ENCODE assay signal across 8 cellular contexts in the genomic region with DNA sequence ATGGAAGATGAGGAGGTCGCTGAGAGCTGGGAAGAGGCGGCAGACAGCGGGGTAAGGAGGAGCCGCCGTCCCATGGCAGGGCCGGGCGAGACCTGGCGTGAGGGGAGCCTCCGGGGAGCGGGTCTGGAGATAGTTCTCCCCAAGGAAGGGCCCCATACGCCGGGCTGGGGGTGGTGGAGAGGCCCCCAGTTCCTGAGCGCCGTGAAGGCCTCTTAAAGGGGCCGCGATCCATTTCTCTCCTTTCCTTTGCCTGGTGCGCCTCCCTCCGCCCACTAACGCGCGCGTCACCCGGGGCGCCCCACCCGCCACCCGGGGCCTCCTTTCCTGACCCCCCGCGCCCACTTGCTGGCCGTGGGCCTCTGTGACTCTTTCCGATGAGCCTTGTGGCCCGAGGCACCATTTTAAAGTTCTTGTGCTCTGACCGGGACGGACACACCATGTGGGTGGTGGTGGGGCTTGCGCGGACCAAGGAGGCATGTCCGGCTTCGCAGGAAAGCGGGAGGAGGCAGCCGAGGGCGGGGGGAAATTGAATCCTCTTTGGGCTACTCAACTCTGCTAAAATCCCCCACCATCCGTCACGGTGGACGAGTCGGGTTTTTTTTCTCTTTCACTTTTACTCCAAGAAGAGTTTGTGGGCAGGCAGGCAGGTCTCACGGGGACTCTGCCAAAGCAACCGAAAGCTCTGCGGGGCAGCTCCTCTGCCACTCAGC. TPM values are rescaled to one million over a fixed set of nuclear protein-coding genes. Genes with fewer than 3 reads are reported as not detected.
A peak's percentile ranks its signal among the peaks of the same experiment; 100 is the strongest.
DNase-seq lines count a peak whose midpoint lies in the region; ATAC-seq, FAIRE-seq and TF ChIP-seq lines count a peak whose summit lies in the region.

No MANE protein-coding gene starts in this region.

- RAD21 ChIA-PET in GM12878 (lab: Charles Lee; ENCODE audit: unreplicated experiment) = interaction anchor here (0.7 to 3.2 kb wide), 8 partner anchors 14 to 130 kb away, joined by 3 to 37 read pairs (median 4); no protein-coding TSS in a partner anchor

- H3K4me3 ChIP-seq in GM12864 (ENCODE audit: low read depth, low read length) (peak overlapping the region; percentile 87), HEK293 (ENCODE audit: low read depth, low read length) (peak overlapping the region; percentile 97), GM12878 (peak overlapping the region; percentile 91), iPS-18a (ENCODE audit: low read length) (peak overlapping the region; percentile 89), skeletal muscle satellite cell (ENCODE audit: low read length) (peak overlapping the region; percentile 85)

- peak overlapping the region; percentile 93 for H3K27ac ChIP-seq in HEK293 (ENCODE audit: extremely low read depth, low read depth, low read length)
- H3K27ac ChIP-seq in GM12878 (ENCODE audit: control insufficient read depth, insufficient read depth) = peak overlapping the region; percentile 96
- peak overlapping the region; percentile 70 for H3K27ac ChIP-seq in iPS-18a (ENCODE audit: low read length)

- CTCF ChIA-PET in HEK293 (lab: Yijun Ruan, JAX) (interaction anchor here (1.2 kb wide), 1 partner anchor 253 kb away, joined by 3 read pairs; no protein-coding TSS in a partner anchor), GM12878 (lab: Yijun Ruan, JAX) (interaction anchor here (0.7 to 5.7 kb wide), 3 partner anchors 8 to 20 kb away, joined by 3 to 30 read pairs (median 3); no protein-coding TSS in a partner anchor)

- peak; percentile 79 for ATAC-seq in GM12878

- FAIRE-seq in GM12878 (lab: Jason Lieb, UNC) = peak; percentile 75

- no peaks in the 10 kb centered on the region for H4K20me1 ChIP-seq in GM12878 (ENCODE audit: control insufficient read depth, insufficient read depth)

- DNase-seq in GM12864 (ENCODE audit: low read depth) (peak; percentile 88), NAMALWA (ENCODE audit: low spot score) (peak; percentile 89), T-helper 22 cell (ENCODE audit: low read depth) (peak; percentile 76), GM12878 (ENCODE audit: low read depth, low spot score) (peak; percentile 94), NCI-H1694 treated with DMSO at 0.1 percent for 48 hours (lab: John Stamatoyannopoulos, UW) (no peak)

- H3K79me2 ChIP-seq in GM12878 (ENCODE audit: control insufficient read depth, insufficient read depth, low read length) = peaks cover 49% of the 10 kb centered on the region

- H3K9ac ChIP-seq in GM12878 (ENCODE audit: control insufficient read depth, insufficient read depth, low read length) = peak overlapping the region; percentile 91
- H3K9ac ChIP-seq in iPS-18a (ENCODE audit: low read length) = peak overlapping the region; percentile 94
- peak overlapping the region; percentile 93 for H3K9ac ChIP-seq in skeletal muscle satellite cell (ENCODE audit: low read depth, low read length)

- TF ChIP-seq RAD21 in GM12878 (IDR thresholded peaks at IDR 0.05; ENCODE audit: insufficient read depth, low read depth, low read length) = no peak

- no peak for TF ChIP-seq CTCF in GM12864 (IDR thresholded peaks at IDR 0.05; ENCODE audit: low read depth, low read length, missing control alignments)
- peak; percentile 73; the same call in 1 of the 2 replicates for TF ChIP-seq CTCF in HEK293 (tag by site-specific recombination; IDR thresholded peaks at IDR 0.05)
- TF ChIP-seq CTCF in GM12878 (IDR thresholded peaks at IDR 0.05 in 2 of 3, conservative IDR thresholded peaks at IDR 0.05 in 1 of 3; ENCODE audit: control insufficient read depth in 2 of 3, extremely low read depth in 1 of 3, insufficient read depth in 1 of 3, low read depth in 3 of 3, low read length in 3 of 3) = no peak

- H3K27me3 ChIP-seq in GM12878 (replicated peaks in 1 of 2; ENCODE audit: control insufficient read depth in 2 of 2, insufficient read depth in 2 of 2, low read length in 1 of 2) (no peaks in the 10 kb centered on the region), iPS-18a (ENCODE audit: control insufficient read depth, insufficient read depth, low read length) (peaks cover 6% of the 10 kb centered on the region), skeletal muscle satellite cell (ENCODE audit: control insufficient read depth, insufficient read depth, low read length) (no peaks in the 10 kb centered on the region)

- intact Hi-C loops in GM12878 (cut with micrococcal nuclease; ENCODE audit: unreplicated experiment) = loop anchor here (1.0 to 5.0 kb wide), 5 partner anchors 20 to 520 kb away; partner anchors contain the start of genes CPLANE2, NECAP2 and SPEN

- peak; percentile 61 to 64; a peak in 3 of 4 replicates for TF ChIP-seq EP300 in GM12878 (IDR thresholded peaks at IDR 0.05; ENCODE audit: borderline replicate concordance in 1 of 2, control insufficient read depth in 1 of 2, low read depth in 2 of 2, low read length in 2 of 2)

- in situ Hi-C loops in GM12878 (cut with MboI) = no loop called here

- WGBS in GM12878 (ENCODE audit: insufficient coverage, insufficient replicate concordance, low lambda C conversion rate, missing lambda C conversion rate) = under 1% methylated on average over 40 of the region's 47 CpGs

- H3K4me2 ChIP-seq in GM12878 (ENCODE audit: control insufficient read depth, insufficient read depth) (0 out of 2 replicates have a peak overlapping the region, but pooled peaks have one; percentile 7), skeletal muscle satellite cell (ENCODE audit: low read length) (peak overlapping the region; percentile 90)

- BruUV-seq in GM12878 (replicated peaks; lab: Mats Ljungman, UMichigan) = TSS peak; percentile 86

- H3K4me1 ChIP-seq in HEK293 (ENCODE audit: control insufficient read depth, insufficient read depth, low read length) (peaks cover 9% of the 10 kb centered on the region), GM12878 (ENCODE audit: control insufficient read depth, insufficient read depth, low read length) (peaks cover 4% of the 10 kb centered on the region; the same call in 1 of the 2 replicates), iPS-18a (ENCODE audit: control insufficient read depth, low read depth, low read length) (peaks cover 7% of the 10 kb centered on the region), skeletal muscle satellite cell (ENCODE audit: control insufficient read depth, insufficient read depth, low read length) (peaks cover 29% of the 10 kb centered on the region)

- TF ChIP-seq POLR2A in GM12878 (IDR thresholded peaks at IDR 0.05; ENCODE audit: low read depth, low read length) = peak; percentile 77

- H2AFZ ChIP-seq in GM12878 (ENCODE audit: control insufficient read depth, low read depth, low read length) = peak overlapping the region; percentile 52; the same call in 1 of the 2 replicates

- POLR2A ChIA-PET in HEK293 (lab: Yijun Ruan, JAX) = interaction anchor here (1.0 to 1.9 kb wide), 4 partner anchors 13 to 73 kb away, joined by 4 to 8 read pairs (median 5); partner anchors contain the start of genes FBXO42 and NECAP2
- POLR2A ChIA-PET in GM12878 (lab: Charles Lee) = interaction anchor here (0.7 to 3.2 kb wide), 8 partner anchors 13 to 294 kb away, joined by 3 to 34 read pairs (median 6); partner anchors contain the start of genes CPLANE2, FAM131C, FBXO42 and NECAP2

- H3K9me3 ChIP-seq in HEK293 (ENCODE audit: control insufficient read depth, insufficient read depth, low read depth, low read length) (no peaks in the 10 kb centered on the region), GM12878 (replicated peaks; ENCODE audit: control insufficient read depth, insufficient read depth, low read length) (no peaks in the 10 kb centered on the region), iPS-18a (ENCODE audit: control insufficient read depth, low read depth, low read length) (no peaks in the 10 kb centered on the region), skeletal muscle satellite cell (replicated peaks; ENCODE audit: low read length) (no peaks in the 10 kb centered on the region)

- H3K36me3 ChIP-seq in HEK293 (ENCODE audit: control insufficient read depth in 2 of 2, insufficient read depth in 1 of 2, low read length in 2 of 2) = peaks cover 0 to under 1% of the 10 kb centered on the region in 2 experiments; a peak in 2 of 3 replicates
- no peaks in the 10 kb centered on the region for H3K36me3 ChIP-seq in GM12878 (ENCODE audit: control insufficient read depth in 2 of 2, insufficient read depth in 2 of 2, low read length in 1 of 2)
- no peaks in the 10 kb centered on the region for H3K36me3 ChIP-seq in iPS-18a (ENCODE audit: control insufficient read depth, low read depth, low read length)
- no peaks in the 10 kb centered on the region for H3K36me3 ChIP-seq in skeletal muscle satellite cell (ENCODE audit: insufficient read depth, low read length)

- SMC1A ChIA-PET in GM12878 (lab: Charles Lee; ENCODE audit: uncharacterized antibody, unreplicated experiment) = interaction anchor here (1.0 to 5.8 kb wide), 7 partner anchors 13 to 288 kb away, joined by 3 to 43 read pairs (median 10); partner anchors contain the start of genes FBXO42 and NECAP2

RNA-seq across cellular contexts. Expression of gene SZRD1, which starts 0.4 kb away (rescaled TPM):
- 30.7 and 31.8 TPM in 2 replicates for total RNA-seq in GM12878 (2013; cell fraction: nucleolus; rRNA removed)
- total RNA-seq in GM12878 (2014; rRNA removed) (110 and 114 TPM in 2 replicates), GM12878 (2014; rRNA removed; fragmentation: Illumina TruSeq; extraction: Trizol) (95.7 and 99.0 TPM in 2 replicates), GM12878 (2021) (207 and 213 TPM in 2 replicates)
- 69.2 TPM for polyA plus RNA-seq in GM12878 (2011; ENCODE audit: low read depth)
- polyA plus RNA-seq in GM12878 (2011; rRNA removed) (93.8 and 132 TPM in 2 replicates), GM12878 (2014; fragmentation: Illumina TruSeq; extraction: Trizol) (77.8 and 158 TPM in 2 replicates), GM12878 (2014; fragmentation: Nextera tagmentation; extraction: Ambion mirVana) (10 to 100 TPM in 1 of 2 experiments, 1 to 10 TPM in 1; 5.6 to 14.7 TPM), GM12878 (2014; rRNA removed) (157 and 182 TPM in 2 replicates), GM12878 (2016; fragmentation: Nextera tagmentation; extraction: Ambion mirVana) (100 to 1,000 TPM; 106 to 113 TPM)
- polyA plus RNA-seq in GM12878 (2011; cell fraction: cytosol; rRNA removed) = 229 and 233 TPM in 2 replicates
- polyA plus RNA-seq in GM12878 (2011; cell fraction: nucleus; rRNA removed) = 92.8 and 95.5 TPM in 2 replicates
- 98.4 and 98.9 TPM in 2 replicates for polyA plus RNA-seq in GM12878 (2012)
- 70.2 and 111 TPM in 2 replicates for polyA minus RNA-seq in GM12878 (2011; rRNA and poly(A)+ RNA removed)
- polyA minus RNA-seq in GM12878 (2011; cell fraction: cytosol; rRNA and poly(A)+ RNA removed) = 55.7 and 58.5 TPM in 2 replicates
- 15.0 and 24.8 TPM in 2 replicates for polyA minus RNA-seq in GM12878 (2011; cell fraction: nucleus; rRNA and poly(A)+ RNA removed)
- total RNA-seq in skeletal muscle satellite cell (2012; rRNA removed) = 63.1 and 70.8 TPM in 2 replicates

RNA-seq across cellular contexts. Expression of gene FBXO42, which starts 15.1 kb away (rescaled TPM):
- total RNA-seq in GM12878 (2013; cell fraction: nucleolus; rRNA removed) = 65.2 and 68.2 TPM in 2 replicates
- total RNA-seq in GM12878 (2014; rRNA removed) (11.6 and 13.2 TPM in 2 replicates), GM12878 (2014; rRNA removed; fragmentation: Illumina TruSeq; extraction: Trizol) (9.9 and 10.5 TPM in 2 replicates), GM12878 (2021) (13.2 and 15.5 TPM in 2 replicates)
- 7.5 TPM for polyA plus RNA-seq in GM12878 (2011; ENCODE audit: low read depth)
- polyA plus RNA-seq in GM12878 (2011; rRNA removed) (16.1 and 23.8 TPM in 2 replicates), GM12878 (2014; fragmentation: Illumina TruSeq; extraction: Trizol) (10.2 and 15.0 TPM in 2 replicates), GM12878 (2014; fragmentation: Nextera tagmentation; extraction: Ambion mirVana) (1 to 10 TPM; 6.1 to 6.2 TPM), GM12878 (2014; rRNA removed) (16.8 and 17.0 TPM in 2 replicates), GM12878 (2016; fragmentation: Nextera tagmentation; extraction: Ambion mirVana) (10 to 100 TPM; 16.8 to 19.0 TPM)
- 24.7 and 31.1 TPM in 2 replicates for polyA plus RNA-seq in GM12878 (2011; cell fraction: cytosol; rRNA removed)
- polyA plus RNA-seq in GM12878 (2011; cell fraction: nucleus; rRNA removed) = 33.4 and 48.5 TPM in 2 replicates
- 10.0 and 16.2 TPM in 2 replicates for polyA plus RNA-seq in GM12878 (2012)
- 30.0 and 30.9 TPM in 2 replicates for polyA minus RNA-seq in GM12878 (2011; rRNA and poly(A)+ RNA removed)
- 6.1 and 9.3 TPM in 2 replicates for polyA minus RNA-seq in GM12878 (2011; cell fraction: cytosol; rRNA and poly(A)+ RNA removed)
- 12.5 and 17.8 TPM in 2 replicates for polyA minus RNA-seq in GM12878 (2011; cell fraction: nucleus; rRNA and poly(A)+ RNA removed)
- 9.4 and 9.9 TPM in 2 replicates for total RNA-seq in skeletal muscle satellite cell (2012; rRNA removed)
